ENCODE assay signal across 1 cellular context in genomic region chr1:206921772-206922265, GRCh38.
A peak's percentile ranks its signal among the peaks of the same experiment; 100 is the strongest.
TF ChIP-seq lines count a peak whose summit lies in the region.

Gene FCMR, minus strand, starts transcription at chr1:206921941. Its CDS starts 87 bp downstream, at chr1:206921854.

TF ChIP-seq in GM12878, 131 proteins besides CTCF, POLR2A, EP300 and RAD21 (continued from another document):
- peak; percentile 61 for TF ChIP-seq SKIL (IDR thresholded peaks at IDR 0.05; ENCODE audit: low read depth, poor library complexity, severe bottlenecking)
- 0 out of 2 replicates have a peak, but pooled peaks have one; percentile 12 for TF ChIP-seq BRCA1 (IDR thresholded peaks at IDR 0.05; ENCODE audit: low read depth, low read length)
- peak; percentile 92 for TF ChIP-seq POLR2AphosphoS5 (IDR thresholded peaks at IDR 0.05; ENCODE audit: low read length)
- no peak for TF ChIP-seq ZNF274 (IDR thresholded peaks at IDR 0.05; ENCODE audit: insufficient read depth, insufficient read length)
- peak in 1 of 2 experiments; percentile 81; a peak in 2 of 4 replicates for TF ChIP-seq ETV6 (conservative IDR thresholded peaks at IDR 0.05 in 1 of 2, IDR thresholded peaks at IDR 0.05 in 1 of 2; ENCODE audit: borderline replicate concordance in 1 of 2, low read depth in 1 of 2)
- TF ChIP-seq E2F8 (IDR thresholded peaks at IDR 0.05; ENCODE audit: low read depth, partially characterized antibody): peak; percentile 70
